Comparison of ENCODE assay signal across 22 cellular contexts in the genomic region with DNA sequence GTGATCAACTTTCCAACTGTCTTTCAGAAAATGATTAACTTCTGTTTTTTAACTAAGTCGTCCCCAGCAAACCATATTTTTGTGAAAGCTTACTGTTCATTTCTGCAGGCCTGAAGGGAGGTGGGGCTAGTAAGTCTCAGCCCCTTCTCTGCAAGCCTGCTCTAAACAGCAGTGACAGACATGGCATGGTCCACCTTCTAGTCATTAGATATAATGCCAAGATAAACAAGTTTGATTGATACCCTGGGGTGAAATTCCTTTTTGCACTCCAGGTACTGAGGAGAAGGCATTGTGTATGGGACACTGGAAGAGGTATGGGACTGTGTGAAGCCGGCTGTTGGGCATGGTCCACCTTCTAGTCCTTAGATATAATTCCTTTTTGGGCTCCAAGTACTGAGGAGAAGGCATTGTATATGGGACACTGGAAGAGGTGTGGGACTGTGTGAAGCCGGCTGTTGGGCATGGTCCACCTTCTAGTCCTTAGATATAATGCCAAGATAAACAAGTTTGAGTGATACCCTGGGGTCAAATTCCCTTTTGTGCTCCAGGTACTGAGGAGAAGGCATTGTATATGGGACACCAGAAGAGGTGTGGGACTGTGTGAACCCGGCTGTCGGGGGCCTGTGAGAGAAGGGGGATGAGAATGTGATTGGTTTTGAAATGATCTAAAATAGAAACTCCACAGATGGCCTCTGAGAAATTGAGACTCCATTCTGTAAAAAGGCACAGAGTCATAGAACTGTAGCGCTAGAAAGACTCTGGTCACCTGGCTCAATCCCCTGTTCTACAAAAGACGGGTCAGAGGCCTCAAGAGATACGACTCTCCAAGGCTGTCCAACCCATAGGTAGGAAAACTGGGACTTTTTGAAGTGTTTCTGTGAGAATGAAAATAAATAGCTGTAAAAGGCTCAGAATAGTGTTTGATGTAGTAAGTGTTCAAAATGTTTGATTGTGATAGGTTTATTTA. TPM values are rescaled to one million over a fixed set of nuclear protein-coding genes. Genes with fewer than 3 reads are reported as not detected.
"Had no signal": no experiment of that assay in that cellular context is flagged by ENCODE, and none has a peak within 500 bp of the region (broad histone marks: within the 10 kb centered on the region; RNA-seq: fewer than 3 reads in every experiment).

No MANE protein-coding gene starts in this region.

- DNase-seq: activated B cell treated with CpG ODN at 0.5 μM for 24 hours; activated CD4-positive, alpha-beta T cell treated with anti-CD3 and anti-CD28 coated beads, Interleukin-2, amount 10 ng/mL, durations not matched to agents 24 days and 14 days; activated CD8-positive, alpha-beta T cell treated with anti-CD3 and anti-CD28 coated beads for 36 hours; activated naive CD4-positive, alpha-beta T cell; activated naive CD8-positive, alpha-beta T cell treated with anti-CD3 and anti-CD28 coated beads for 36 hours; activated T-cell treated with anti-CD3 and anti-CD28 coated beads, Interleukin-2, amount 50 U/mL, for 1 hour; brain microvascular endothelial cell; central memory CD4-positive, alpha-beta T cell; effector CD4-positive, alpha-beta T cell; head of caudate nucleus; kidney; left ventricle myocardium inferior; naive thymus-derived CD8-positive, alpha-beta T cell; stimulated activated CD4-positive, alpha-beta T cell treated with anti-CD3 and anti-CD28 coated beads, Interleukin-4, amount 100 ng/mL, for 24 hours; upper lobe of right lung had no signal

- H3K27me3 ChIP-seq: brain microvascular endothelial cell, upper lobe of right lung had no signal

- H3K9me3 ChIP-seq: thoracic aorta, upper lobe of right lung had no signal

- H3K36me3 ChIP-seq: brain microvascular endothelial cell, left ventricle myocardium inferior, thoracic aorta, upper lobe of right lung had no signal

- ATAC-seq: activated CD8-positive, alpha-beta T cell treated with anti-CD3 and anti-CD28 coated beads for 36 hours; activated T-helper 17 cell treated with anti-CD3 and anti-CD28 coated beads, Interleukin-2, amount 50 U/mL, for 72 hours; naive thymus-derived CD8-positive, alpha-beta T cell; sciatic nerve; stimulated activated effector memory CD8-positive, alpha-beta T cell treated with anti-CD3 and anti-CD28 coated beads, Interleukin-12 subunit alpha, Interleukin-12 subunit beta, amount 100 ng/mL, for 72 hours; upper lobe of right lung had no signal

- H3K27ac ChIP-seq: brain microvascular endothelial cell, coronary artery, left ventricle myocardium inferior, thoracic aorta, upper lobe of right lung had no signal

- H3K4me1 ChIP-seq: left ventricle myocardium inferior, upper lobe of right lung had no signal

- H3K4me3 ChIP-seq: coronary artery, left ventricle myocardium inferior, thoracic aorta, upper lobe of right lung had no signal

RNA-seq across cellular contexts. Expression of gene TMC3, which starts 11.4 kb away (rescaled TPM):
- total RNA-seq: activated B cell treated with CpG ODN at 0.5 μM for 24 hours; activated CD4-positive, alpha-beta T cell treated with anti-CD3 and anti-CD28 coated beads, Interleukin-2, amount 10 ng/mL, durations not matched to agents 24 days and 14 days; activated CD8-positive, alpha-beta T cell treated with anti-CD3 and anti-CD28 coated beads for 36 hours; activated naive CD8-positive, alpha-beta T cell treated with anti-CD3 and anti-CD28 coated beads for 36 hours; activated T-helper 17 cell treated with anti-CD3 and anti-CD28 coated beads, Interleukin-2, amount 50 U/mL, for 72 hours; kidney; left ventricle myocardium inferior; naive thymus-derived CD8-positive, alpha-beta T cell; osteocyte; pulmonary artery endothelial cell; upper lobe of right lung had no signal
